In genomic region chr1:112808861-112809684, GRCh38 we compare ENCODE assay signal across 8 cellular contexts.
DNase-seq lines count a peak whose midpoint lies in the region; ATAC-seq and TF ChIP-seq lines count a peak whose summit lies in the region.

No MANE protein-coding gene starts in this region.

- intact Hi-C loops in PC-3 (cut with micrococcal nuclease), result loop anchor here (1.0 to 2.0 kb wide), 5 partner anchors 59 to 264 kb away; partner anchors contain the start of gene LRIG2

- POLR2A ChIA-PET in PC-3 (lab: Charles Lee; ENCODE audit: unreplicated experiment), result interaction anchor here (0.5 kb wide), 1 partner anchor 269 kb away, joined by 6 read pairs; no protein-coding TSS in a partner anchor

- no peaks in the 10 kb centered on the region for H3K9me2 ChIP-seq in PC-3 (replicated peaks; ENCODE audit: low read length)

- peak; percentile 95 for TF ChIP-seq CTCF in GM12873 (IDR thresholded peaks at IDR 0.05; ENCODE audit: insufficient read depth, low read depth, low read length, missing control alignments)
- peak; percentile 96 for TF ChIP-seq CTCF in PC-3 (conservative IDR thresholded peaks at IDR 0.05; ENCODE audit: low read depth, low read length)
- peak; percentile 96 for TF ChIP-seq CTCF in fibroblast of mammary gland (conservative IDR thresholded peaks at IDR 0.05; ENCODE audit: control insufficient read depth, insufficient read depth, low read depth, low read length)
- TF ChIP-seq CTCF in nephron progenitor cell (IDR thresholded peaks at IDR 0.05), result peak; percentile 85

- no peaks in the 10 kb centered on the region for H4K20me1 ChIP-seq in PC-3 (ENCODE audit: low read length)

- no peak overlapping the region for H3K27ac ChIP-seq in PC-3 (ENCODE audit: low read length)

- ATAC-seq in PC-3, result peak; percentile 92
- peak; percentile 83 to 85 for ATAC-seq in activated T-cell treated with anti-CD3 and anti-CD28 coated beads, Interleukin-2, amount 50 U/mL, for 4 hours
- no peak for ATAC-seq in GM18520 (IDR thresholded peaks at IDR 0.05; ENCODE audit: unreplicated experiment)

- CTCF ChIA-PET in PC-3 (lab: Charles Lee), result interaction anchor here (1.0 kb wide), 1 partner anchor 93 kb away, joined by 3 read pairs; no protein-coding TSS in a partner anchor

- no peaks in the 10 kb centered on the region for H3K79me2 ChIP-seq in PC-3 (ENCODE audit: low read length)

- H3K4me1 ChIP-seq in PC-3 (ENCODE audit: insufficient read depth, low read length), result 0 out of 2 replicates have a peak, but pooled peaks cover 6% of the 10 kb centered on the region

- no peaks in the 10 kb centered on the region for H3K27me3 Mint-ChIP-seq in activated T-cell treated with anti-CD3 and anti-CD28 coated beads, Interleukin-2, amount 50 U/mL, for 4 hours (ENCODE audit: low read depth)
- H3K27me3 Mint-ChIP-seq in nephron progenitor cell (ENCODE audit: low read depth, poor library complexity), result peaks cover 27% of the 10 kb centered on the region

- no peak overlapping the region for H3K27ac Mint-ChIP-seq in nephron progenitor cell

- no peaks in the 10 kb centered on the region for H3F3A ChIP-seq in PC-3 (ENCODE audit: low read length, unreplicated experiment)

- no peaks in the 10 kb centered on the region for H3K4me1 Mint-ChIP-seq in activated T-cell treated with anti-CD3 and anti-CD28 coated beads, Interleukin-2, amount 50 U/mL, for 4 hours (ENCODE audit: low read depth)
- H3K4me1 Mint-ChIP-seq in nephron progenitor cell, result peaks cover 79% of the 10 kb centered on the region

- H3K9me3 Mint-ChIP-seq in activated T-cell treated with anti-CD3 and anti-CD28 coated beads, Interleukin-2, amount 50 U/mL, for 4 hours, result no peaks in the 10 kb centered on the region
- H3K9me3 Mint-ChIP-seq in nephron progenitor cell, result no peaks in the 10 kb centered on the region

- no peaks in the 10 kb centered on the region for H3K27me3 ChIP-seq in PC-3 (ENCODE audit: low read length)

- H3K4me3 Mint-ChIP-seq in activated T-cell treated with anti-CD3 and anti-CD28 coated beads, Interleukin-2, amount 50 U/mL, for 4 hours, result no peak overlapping the region
- no peak overlapping the region for H3K4me3 Mint-ChIP-seq in nephron progenitor cell

- DNase-seq in HT1080 (ENCODE audit: low read depth), result peak; percentile 73
- DNase-seq in PC-3, result peak; percentile 86
- peak; percentile 50 for DNase-seq in activated T-cell treated with anti-CD3 and anti-CD28 coated beads, Interleukin-2, amount 50 U/mL, for 4 hours
- DNase-seq in fibroblast of mammary gland (ENCODE audit: low read depth), result peak; percentile 66
- peak; percentile 83 for DNase-seq in nephron progenitor cell
- peak; percentile 27 for DNase-seq in stimulated activated naive CD4-positive, alpha-beta T cell treated with Interleukin-2 at 50 U/mL for 16 hours (lab: John Stamatoyannopoulos, UW)

- no peak overlapping the region for H3K9ac ChIP-seq in PC-3 (ENCODE audit: low read length)

- H2AFZ ChIP-seq in PC-3 (ENCODE audit: low read length), result peak overlapping the region; percentile 72

- no TSS peak for BruUV-seq in PC-3 (replicated peaks; lab: Mats Ljungman, UMichigan)

- no peaks in the 10 kb centered on the region for H3K9me3 ChIP-seq in PC-3 (ENCODE audit: low read length)

- H3K36me3 Mint-ChIP-seq in activated T-cell treated with anti-CD3 and anti-CD28 coated beads, Interleukin-2, amount 50 U/mL, for 4 hours (ENCODE audit: insufficient read depth), result no peaks in the 10 kb centered on the region
- H3K36me3 Mint-ChIP-seq in nephron progenitor cell (ENCODE audit: low read depth), result no peaks in the 10 kb centered on the region

- H3K4me2 ChIP-seq in PC-3 (ENCODE audit: low read length), result no peak overlapping the region

- H3K36me3 ChIP-seq in PC-3 (ENCODE audit: low read depth, low read length), result no peaks in the 10 kb centered on the region

- H3K4me3 ChIP-seq in PC-3 (ENCODE audit: low read length) (no peak overlapping the region), fibroblast of mammary gland (ENCODE audit: control insufficient read depth, low read depth, low read length) (no peak overlapping the region)

Comparison
In these comparisons a context has a peak if more than half of its experiments do, and no peak if none do; other contexts are left out.
1. DNase-seq: peak in every context shown above with its lines; median percentile 86 in PC-3; 83 in nephron progenitor cell; 73 in HT1080; 66 in fibroblast of mammary gland; 50 in activated T-cell treated with anti-CD3 and anti-CD28 coated beads, Interleukin-2, amount 50 U/mL, for 4 hours; 27 in stimulated activated naive CD4-positive, alpha-beta T cell treated with Interleukin-2 at 50 U/mL for 16 hours.